In genomic region chr18:830315-830901, GRCh38 we compare ENCODE assay signal across 8 cellular contexts. TPM values are rescaled to one million over a fixed set of nuclear protein-coding genes. Genes with fewer than 3 reads are reported as not detected.
DNase-seq lines count a peak whose midpoint lies in the region; ATAC-seq and TF ChIP-seq lines count a peak whose summit lies in the region.

No MANE protein-coding gene starts in this region.

- H3K27me3 ChIP-seq in RWPE2 (ENCODE audit: insufficient read depth, poor library complexity, severe bottlenecking): no peaks in the 10 kb centered on the region
- no peaks in the 10 kb centered on the region for H3K27me3 ChIP-seq in endocrine pancreas (ENCODE audit: control insufficient read depth, insufficient read depth, low read length)
- H3K27me3 ChIP-seq in parathyroid adenoma (ENCODE audit: control insufficient read depth, insufficient read depth, low read length): no peaks in the 10 kb centered on the region
- H3K27me3 ChIP-seq in testis: no peaks in the 10 kb centered on the region

- H2AFZ ChIP-seq in parathyroid adenoma: peak overlapping the region; percentile 66

- H3K36me3 ChIP-seq in RWPE2 (ENCODE audit: low read depth): no peaks in the 10 kb centered on the region
- no peaks in the 10 kb centered on the region for H3K36me3 ChIP-seq in endocrine pancreas (ENCODE audit: control insufficient read depth, insufficient read depth, low read length)
- H3K36me3 ChIP-seq in parathyroid adenoma (ENCODE audit: control insufficient read depth, insufficient read depth, low read length): no peaks in the 10 kb centered on the region
- H3K36me3 ChIP-seq in testis (ENCODE audit: low read depth, missing control alignments): no peaks in the 10 kb centered on the region

- WGBS in testis, 2 donors: 44% methylated on average over 5 of the region's 5 CpGs

- no peaks in the 10 kb centered on the region for H3K9me3 ChIP-seq in RWPE2 (ENCODE audit: severe bottlenecking)
- no peaks in the 10 kb centered on the region for H3K9me3 ChIP-seq in endocrine pancreas (ENCODE audit: control insufficient read depth, low read length)
- H3K9me3 ChIP-seq in parathyroid adenoma (ENCODE audit: control insufficient read depth, low read length): no peaks in the 10 kb centered on the region
- H3K9me3 ChIP-seq in testis: no peaks in the 10 kb centered on the region

- peak; percentile 59 for ATAC-seq in GM18519 (IDR thresholded peaks at IDR 0.05; ENCODE audit: low FRiP score, unreplicated experiment)
- peak; percentile 66 for ATAC-seq in HG03095 (IDR thresholded peaks at IDR 0.05; ENCODE audit: unreplicated experiment)
- 0 out of 3 replicates have a peak, but pooled peaks have one; percentile 14 for ATAC-seq in RWPE2 (ENCODE audit: low read depth)

- no peak for TF ChIP-seq CTCF in RWPE2 (IDR thresholded peaks at IDR 0.05; ENCODE audit: poor library complexity, severe bottlenecking)
- no peak for TF ChIP-seq CTCF in parathyroid adenoma (IDR thresholded peaks at IDR 0.05)
- no peak for TF ChIP-seq CTCF in testis (IDR thresholded peaks at IDR 0.05)

- H3K4me1 ChIP-seq in RWPE2 (ENCODE audit: insufficient read depth, poor library complexity, severe bottlenecking) (no peaks in the 10 kb centered on the region), endocrine pancreas (ENCODE audit: control insufficient read depth, insufficient read depth, low read length) (no peaks in the 10 kb centered on the region), parathyroid adenoma (no peaks in the 10 kb centered on the region), testis (peaks cover 11% of the 10 kb centered on the region)

- peak; percentile 27 for DNase-seq in Ammon's horn (ENCODE audit: low spot score)
- DNase-seq in RWPE2 (ENCODE audit: low spot score): no peak
- DNase-seq in testis: no peak
- no peak for DNase-seq in posterior cingulate gyrus

- H3K4me2 ChIP-seq in parathyroid adenoma (ENCODE audit: low read length): no peak overlapping the region

- intact Hi-C loops in testis (cut with DNase I; ENCODE audit: low total_unique reads) (loop anchor here (10.0 kb wide), 2 partner anchors 86 to 206 kb away; no protein-coding TSS in a partner anchor), posterior cingulate gyrus (cut with DNase I) (loop anchor here (2.0 to 10.0 kb wide), 2 partner anchors 206 to 546 kb away; no protein-coding TSS in a partner anchor)

- no peaks in the 10 kb centered on the region for H3K79me2 ChIP-seq in parathyroid adenoma

- H3K9ac ChIP-seq in endocrine pancreas (ENCODE audit: control insufficient read depth, insufficient read depth, low read length) (no peak overlapping the region), parathyroid adenoma (no peak overlapping the region)

- no peak overlapping the region for H3K27ac ChIP-seq in RWPE2 (ENCODE audit: poor library complexity, severe bottlenecking)
- peak overlapping the region; percentile 53 for H3K27ac ChIP-seq in parathyroid adenoma
- H3K27ac ChIP-seq in testis: no peak overlapping the region

- H3K4me3 ChIP-seq in RWPE2 (ENCODE audit: severe bottlenecking) (no peak overlapping the region), endocrine pancreas (ENCODE audit: control insufficient read depth, insufficient read depth, low read length) (peak overlapping the region; percentile 19), parathyroid adenoma (ENCODE audit: low read depth, low read length) (no peak overlapping the region), testis (no peak overlapping the region)

- no peak for TF ChIP-seq POLR2A in testis (IDR thresholded peaks at IDR 0.05)

RNA-seq across cellular contexts. Expression of gene YES1, which starts 18.4 kb away (rescaled TPM):
- total RNA-seq in testis: 100 to 1,000 TPM; 193 to 228 TPM
- polyA plus RNA-seq in testis (ENCODE audit: insufficient read depth, low read depth, low replicate concordance): 31.8 TPM

Comparison
In these comparisons a context has a peak if more than half of its experiments do, and no peak if none do; other contexts are left out.
1. ATAC-seq: peak in every context shown above with its lines; median percentile 66 in HG03095; 59 in GM18519; 14 in RWPE2.